In genomic region chr7:100836812-100837098, GRCh38 we compare ENCODE assay signal across 8 cellular contexts. TPM values are rescaled to one million over a fixed set of nuclear protein-coding genes. Genes with fewer than 3 reads are reported as not detected.
DNase-seq lines count a peak whose midpoint lies in the region; ATAC-seq and TF ChIP-seq lines count a peak whose summit lies in the region.

No MANE protein-coding gene starts in this region.

- peaks cover 18% of the 10 kb centered on the region for H3K4me1 Mint-ChIP-seq in dendritic cell treated with granulocyte-macrophage colony-stimulating factor and Interleukin-4, amounts not matched to agents 40 ng/mL and 50 ng/mL, for 4 days (ENCODE audit: low read depth)
- peaks cover 5 to 14% of the 10 kb centered on the region in 2 donors for H3K4me1 Mint-ChIP-seq in natural killer cell

- WGBS in IMR-90 (ENCODE audit: extremely low coverage in 2 of 2, insufficient read length in 1 of 2), 2 experiments = no CpG with 5 or more reads among the region's 6 CpGs

- H3K9ac ChIP-seq in IMR-90 (ENCODE audit: low read depth, low read length) = no peak overlapping the region

- peak overlapping the region; percentile 87 for H3K4ac ChIP-seq in IMR-90 (ENCODE audit: low read depth, low read length)

- peak overlapping the region; percentile 53 for H2AK5ac ChIP-seq in IMR-90 (ENCODE audit: low read depth, low read length)

- no peak overlapping the region for H2AK9ac ChIP-seq in IMR-90 (replicated peaks; ENCODE audit: low read depth, low read length, poor library complexity)

- H3K27ac ChIP-seq in AG04450 (ENCODE audit: low read depth, low read length) = peak overlapping the region; percentile 61
- H3K27ac ChIP-seq in IMR-90 (ENCODE audit: insufficient read depth, low read length) = no peak overlapping the region

- no peak overlapping the region; the same call in 1 of the 2 replicates for H3K56ac ChIP-seq in IMR-90 (ENCODE audit: extremely low read depth, insufficient read depth, low read length)

- no peaks in the 10 kb centered on the region for H3K36me3 Mint-ChIP-seq in dendritic cell treated with granulocyte-macrophage colony-stimulating factor and Interleukin-4, amounts not matched to agents 40 ng/mL and 50 ng/mL, for 4 days (ENCODE audit: low read depth)
- H3K36me3 Mint-ChIP-seq in natural killer cell = no peaks in the 10 kb centered on the region

- no peak for TF ChIP-seq CTCF in AG04450 (IDR thresholded peaks at IDR 0.05; ENCODE audit: low read depth, low read length)
- no peak for TF ChIP-seq CTCF in IMR-90 (conservative IDR thresholded peaks at IDR 0.05; ENCODE audit: low read depth, low read length)
- no peak for TF ChIP-seq CTCF in natural killer cell (IDR thresholded peaks at IDR 0.05)

- H2BK5ac ChIP-seq in IMR-90 (ENCODE audit: low read depth, low read length, poor library complexity, severe bottlenecking) = peak overlapping the region; percentile 55

- peak overlapping the region; percentile 96 for H4K5ac ChIP-seq in IMR-90 (ENCODE audit: low read depth, low read length)

- no peak for DNase-seq in AG04450 (ENCODE audit: low read depth, low spot score)
- DNase-seq in IMR-90 = no peak
- DNase-seq in natural killer cell = no peak
- no peak for DNase-seq in HPDE6-E6E7 (ENCODE audit: extremely low spot score)
- DNase-seq in A172 (ENCODE audit: low spot score) = no peak
- no peak for DNase-seq in SIG-M5 treated with dmso at 0.1 percent for 504 hours (lab: John Stamatoyannopoulos, UW; ENCODE audit: unreplicated experiment)
- DNase-seq in Ammon's horn (ENCODE audit: low spot score) = no peak

- no peaks in the 10 kb centered on the region for H3K36me3 ChIP-seq in IMR-90 (ENCODE audit: control insufficient read depth, insufficient read depth, low read length)

- no peak overlapping the region; the same call in 1 of the 2 replicates for H3K4me2 ChIP-seq in IMR-90 (ENCODE audit: low read depth, low read length)

- no peak for TF ChIP-seq POLR2A in IMR-90 (IDR thresholded peaks at IDR 0.05; ENCODE audit: low read depth, low read length)

- H2AFZ ChIP-seq in IMR-90 (replicated peaks; ENCODE audit: low read length, poor library complexity) = peak overlapping the region; percentile 91

- no peak overlapping the region for H2BK15ac ChIP-seq in IMR-90 (ENCODE audit: low read depth, low read length)

- H3K23ac ChIP-seq in IMR-90 (ENCODE audit: low read depth, low read length) = 0 out of 2 replicates have a peak overlapping the region, but pooled peaks have one; percentile 39

- no peak for TF ChIP-seq RAD21 in IMR-90 (IDR thresholded peaks at IDR 0.05; ENCODE audit: low read length)

- no peaks in the 10 kb centered on the region; the same call in 1 of the 2 replicates for H3K9me3 ChIP-seq in AG04450 (ENCODE audit: control insufficient read depth, insufficient read depth, low read length)
- H3K9me3 ChIP-seq in IMR-90 (ENCODE audit: control insufficient read depth, insufficient read depth, low read length) = no peaks in the 10 kb centered on the region

- peak overlapping the region; percentile 58 for H3K4me3 Mint-ChIP-seq in dendritic cell treated with granulocyte-macrophage colony-stimulating factor and Interleukin-4, amounts not matched to agents 40 ng/mL and 50 ng/mL, for 4 days
- H3K4me3 Mint-ChIP-seq in natural killer cell = peak overlapping the region; percentile 84

- no peak overlapping the region for H2BK120ac ChIP-seq in IMR-90 (ENCODE audit: low read depth, low read length)

- no peaks in the 10 kb centered on the region; the same call in 1 of the 2 replicates for H3K9me1 ChIP-seq in IMR-90 (ENCODE audit: insufficient read depth, low read length)

- CTCF ChIA-PET in AG04450 (lab: Charles Lee) = interaction anchor here (1.8 kb wide), 1 partner anchor 9 kb away, joined by 4 read pairs; the partner anchor contains the start of gene EPHB4
- CTCF ChIA-PET in IMR-90 (lab: Yijun Ruan, JAX) = no interaction called here

- no peaks in the 10 kb centered on the region for H3K27me3 ChIP-seq in AG04450 (ENCODE audit: control insufficient read depth, insufficient read depth, low read length)
- H3K27me3 ChIP-seq in IMR-90 (ENCODE audit: control insufficient read depth, insufficient read depth, low read length) = no peaks in the 10 kb centered on the region

- H3K18ac ChIP-seq in IMR-90 (ENCODE audit: low read depth, low read length) = no peak overlapping the region

- no peak for ATAC-seq in IMR-90 (ENCODE audit: low read depth)
- no peak for ATAC-seq in natural killer cell

- no peaks in the 10 kb centered on the region for H3K9me3 Mint-ChIP-seq in dendritic cell treated with granulocyte-macrophage colony-stimulating factor and Interleukin-4, amounts not matched to agents 40 ng/mL and 50 ng/mL, for 4 days
- no peaks in the 10 kb centered on the region for H3K9me3 Mint-ChIP-seq in natural killer cell

- peak overlapping the region; percentile 84; the same call in 1 of the 2 replicates for H3K14ac ChIP-seq in IMR-90 (replicated peaks; ENCODE audit: low read depth, low read length)

- H4K8ac ChIP-seq in IMR-90 (ENCODE audit: low read depth in 2 of 2, low read length in 2 of 2) = peak overlapping the region; percentile 95 to 99

- in situ Hi-C loops in IMR-90 (cut with MboI; ENCODE audit: low sequenced_read_pairs) = no loop called here

- H3K4me3 ChIP-seq in AG04450 (ENCODE audit: low read depth, low read length) (no peak overlapping the region; the same call in 1 of the 2 replicates), IMR-90 (ENCODE audit: insufficient read depth, low read depth, low read length) (no peak overlapping the region)

- H2BK20ac ChIP-seq in IMR-90 (ENCODE audit: low read depth, low read length) = no peak overlapping the region

- peak overlapping the region; percentile 74 for H4K91ac ChIP-seq in IMR-90 (ENCODE audit: insufficient read depth, low read depth, low read length)

- peaks cover 12% of the 10 kb centered on the region for H3K27me3 Mint-ChIP-seq in dendritic cell treated with granulocyte-macrophage colony-stimulating factor and Interleukin-4, amounts not matched to agents 40 ng/mL and 50 ng/mL, for 4 days
- H3K27me3 Mint-ChIP-seq in natural killer cell (ENCODE audit: low read depth in 2 of 2) = peaks cover 0 to 5% of the 10 kb centered on the region in 2 donors

- no peaks in the 10 kb centered on the region for H4K20me1 ChIP-seq in IMR-90 (ENCODE audit: insufficient read depth, low read length)

- H3K27ac Mint-ChIP-seq in dendritic cell treated with granulocyte-macrophage colony-stimulating factor and Interleukin-4, amounts not matched to agents 40 ng/mL and 50 ng/mL, for 4 days = peak overlapping the region; percentile 68
- peak overlapping the region in 1 of 2 donors; percentile 72 for H3K27ac Mint-ChIP-seq in natural killer cell

- dilution Hi-C loops in IMR-90 (cut with HindIII; ENCODE audit: low sequenced_read_pairs, unreplicated experiment) = no loop called here

- H3K4me1 ChIP-seq in IMR-90 (ENCODE audit: control insufficient read depth, insufficient read depth, low read length) = no peaks in the 10 kb centered on the region

- POLR2A ChIA-PET in AG04450 (lab: Yijun Ruan, JAX) (no interaction called here), IMR-90 (lab: Charles Lee; ENCODE audit: unreplicated experiment) (no interaction called here)

- BruUV-seq in IMR-90 (replicated peaks; lab: Mats Ljungman, UMichigan) = no TSS peak

- no peaks in the 10 kb centered on the region; a peak in 1 of 4 replicates for H3K79me1 ChIP-seq in IMR-90 (ENCODE audit: low read depth in 1 of 2, low read length in 2 of 2)

- intact Hi-C loops in IMR-90 (cut with micrococcal nuclease) (loop anchor here (2.0 to 10.0 kb wide), 3 partner anchors 30 to 252 kb away; partner anchors contain the start of genes FBXO24, LRCH4 and TRIP6), natural killer cell (cut with micrococcal nuclease) (no loop called here)
- intact Hi-C loops in dendritic cell treated with granulocyte-macrophage colony-stimulating factor and Interleukin-4, amounts not matched to agents 40 ng/mL and 50 ng/mL, for 4 days (cut with micrococcal nuclease) = loop anchor here (1.0 to 5.0 kb wide), 2 partner anchors 16 to 34 kb away; partner anchors contain the start of gene SLC12A9

RNA-seq across cellular contexts. Expression of gene EPHB4, which starts 9.4 kb away (rescaled TPM):
- 43.8 and 46.5 TPM in 2 replicates for polyA plus RNA-seq in AG04450 (2011; rRNA removed)
- 85.2 and 108 TPM in 2 replicates for polyA minus RNA-seq in AG04450 (2011; rRNA and poly(A)+ RNA removed)
- total RNA-seq in IMR-90 (2012; rRNA removed) = 35.0 and 36.4 TPM in 2 replicates
- polyA plus RNA-seq in IMR-90 (2012; rRNA removed) = 34.5 and 35.0 TPM in 2 replicates
- 21.0 and 41.2 TPM in 2 replicates for polyA plus RNA-seq in IMR-90 (2012; cell fraction: cytosol; rRNA removed)
- 49.9 and 59.2 TPM in 2 replicates for polyA plus RNA-seq in IMR-90 (2012; cell fraction: nucleus; rRNA removed; ENCODE audit: low replicate concordance)
- total RNA-seq in natural killer cell = 1 to 10 TPM in 1 of 3 donors, under 1 TPM in 2; 0.66 to 1.5 (median 0.88) TPM
- 46.0 and 65.3 TPM in 2 replicates for total RNA-seq in A172 (2014; rRNA removed; shearing (Covaris generic))

RNA-seq across cellular contexts. Expression of gene SLC12A9, which starts 15.8 kb away (rescaled TPM):
- polyA plus RNA-seq in AG04450 (2011; rRNA removed) (10.8 and 11.2 TPM in 2 replicates), IMR-90 (2012; rRNA removed) (16.2 and 17.7 TPM in 2 replicates)
- 16.0 and 17.3 TPM in 2 replicates for polyA minus RNA-seq in AG04450 (2011; rRNA and poly(A)+ RNA removed)
- total RNA-seq in IMR-90 (2012; rRNA removed) (3.3 and 4.5 TPM in 2 replicates), natural killer cell (10 to 100 TPM; 35.0 to 44.2 (median 38.1) TPM)
- 11.9 and 20.8 TPM in 2 replicates for polyA plus RNA-seq in IMR-90 (2012; cell fraction: cytosol; rRNA removed)
- 49.4 and 99.1 TPM in 2 replicates for polyA plus RNA-seq in IMR-90 (2012; cell fraction: nucleus; rRNA removed; ENCODE audit: low replicate concordance)
- total RNA-seq in A172 (2014; rRNA removed; shearing (Covaris generic)) = 9.6 and 12.4 TPM in 2 replicates

RNA-seq across cellular contexts. Expression of gene TRIP6, which starts 30.4 kb away (rescaled TPM):
- polyA plus RNA-seq in AG04450 (2011; rRNA removed) = 65.9 and 67.3 TPM in 2 replicates
- 39.1 and 45.8 TPM in 2 replicates for polyA minus RNA-seq in AG04450 (2011; rRNA and poly(A)+ RNA removed)
- total RNA-seq in IMR-90 (2012; rRNA removed) = 36.4 and 39.2 TPM in 2 replicates
- polyA plus RNA-seq in IMR-90 (2012; rRNA removed) = 72.3 and 89.0 TPM in 2 replicates
- 76.7 and 146 TPM in 2 replicates for polyA plus RNA-seq in IMR-90 (2012; cell fraction: cytosol; rRNA removed)
- 158 and 235 TPM in 2 replicates for polyA plus RNA-seq in IMR-90 (2012; cell fraction: nucleus; rRNA removed; ENCODE audit: low replicate concordance)
- total RNA-seq in natural killer cell = 1 to 10 TPM; 1.1 to 3.5 (median 1.5) TPM
- 157 and 180 TPM in 2 replicates for total RNA-seq in A172 (2014; rRNA removed; shearing (Covaris generic))

RNA-seq across cellular contexts. Expression of gene SRRT, which starts 38.1 kb away (rescaled TPM):
- 42.4 and 51.8 TPM in 2 replicates for polyA plus RNA-seq in AG04450 (2011; rRNA removed)
- 56.1 and 67.0 TPM in 2 replicates for polyA minus RNA-seq in AG04450 (2011; rRNA and poly(A)+ RNA removed)
- 41.4 and 45.3 TPM in 2 replicates for total RNA-seq in IMR-90 (2012; rRNA removed)
- polyA plus RNA-seq in IMR-90 (2012; rRNA removed) = 89.5 and 93.5 TPM in 2 replicates
- 44.1 and 48.9 TPM in 2 replicates for polyA plus RNA-seq in IMR-90 (2012; cell fraction: cytosol; rRNA removed)
- polyA plus RNA-seq in IMR-90 (2012; cell fraction: nucleus; rRNA removed; ENCODE audit: low replicate concordance) = 362 and 444 TPM in 2 replicates
- total RNA-seq in natural killer cell = 100 to 1,000 TPM; 281 to 307 (median 288) TPM
- 78.3 and 86.7 TPM in 2 replicates for total RNA-seq in A172 (2014; rRNA removed; shearing (Covaris generic))

RNA-seq across cellular contexts. Expression of gene UFSP1, which starts 52.8 kb away (rescaled TPM):
- polyA plus RNA-seq in AG04450 (2011; rRNA removed) (0.48 and 1.3 TPM in 2 replicates), IMR-90 (2012; rRNA removed) (1.0 TPM in 2 replicates)
- 1.7 and 2.8 TPM in 2 replicates for polyA minus RNA-seq in AG04450 (2011; rRNA and poly(A)+ RNA removed)
- total RNA-seq in IMR-90 (2012; rRNA removed) (0.28 and 0.36 TPM in 2 replicates), natural killer cell (1 to 10 TPM; 1.0 to 1.9 (median 1.3) TPM)
- 2.0 and 2.5 TPM in 2 replicates for polyA plus RNA-seq in IMR-90 (2012; cell fraction: cytosol; rRNA removed)
- polyA plus RNA-seq in IMR-90 (2012; cell fraction: nucleus; rRNA removed; ENCODE audit: low replicate concordance) = 0.70 and 3.1 TPM in 2 replicates
- total RNA-seq in A172 (2014; rRNA removed; shearing (Covaris generic)) = 1.8 and 3.3 TPM in 2 replicates

Comparison
In these comparisons a context has a peak if more than half of its experiments do, and no peak if none do; other contexts are left out.
1. RNA of gene EPHB4, which starts 9.4 kb away (total RNA-seq): 46.0 to 65.3 TPM in A172 and 35.0 to 36.4 TPM in IMR-90; 0.66 to 1.5 TPM in natural killer cell; every median in the first group is over 10 times any median in the second.